ENCODE assay signal across 1 cellular context in genomic region chr4:76148142-76148849, GRCh38.
TF ChIP-seq lines count a peak whose summit lies in the region.

TSS of gene NUP54 (minus strand) at chr4:76148397. CDS start at chr4:76148374, 23 bp downstream.

TF ChIP-seq in HepG2, 621 proteins besides CTCF, POLR2A, EP300 and RAD21 (continued from another document):
- peak; percentile 68; the same call in 1 of the 2 replicates for TF ChIP-seq ZNF318 (CRISPR knock-in tag; IDR thresholded peaks at IDR 0.05)
- TF ChIP-seq ZNF639 (CRISPR knock-in tag; conservative IDR thresholded peaks at IDR 0.05): peak; percentile 81
- TF ChIP-seq REXO4 (CRISPR knock-in tag; IDR thresholded peaks at IDR 0.05; ENCODE audit: borderline replicate concordance): no peak
- TF ChIP-seq FOXK2 (IDR thresholded peaks at IDR 0.05): no peak
- TF ChIP-seq RBAK (CRISPR knock-in tag; IDR thresholded peaks at IDR 0.05): no peak
- TF ChIP-seq ZBTB25 (CRISPR knock-in tag; IDR thresholded peaks at IDR 0.05): peak; percentile 90
- TF ChIP-seq ZNF264 (CRISPR knock-in tag; IDR thresholded peaks at IDR 0.05): 0 out of 2 replicates have a peak, but pooled peaks have one; percentile 48
- no peak for TF ChIP-seq PTBP1 (IDR thresholded peaks at IDR 0.05; ENCODE audit: low read depth, low read length, poor library complexity, severe bottlenecking)
- TF ChIP-seq AKAP8 (CRISPR knock-in tag; IDR thresholded peaks at IDR 0.05): no peak
- TF ChIP-seq HINFP (CRISPR knock-in tag; IDR thresholded peaks at IDR 0.05; ENCODE audit: low read depth): peak; percentile 90
- peak; percentile 92 for TF ChIP-seq ETV5 (CRISPR knock-in tag; IDR thresholded peaks at IDR 0.05; ENCODE audit: borderline replicate concordance)
- no peak for TF ChIP-seq ATAD3A (CRISPR knock-in tag; IDR thresholded peaks at IDR 0.05)
- TF ChIP-seq ZMYM2 (CRISPR knock-in tag; IDR thresholded peaks at IDR 0.05): no peak
- TF ChIP-seq CENPT (CRISPR knock-in tag; IDR thresholded peaks at IDR 0.05; ENCODE audit: low read depth): no peak
- TF ChIP-seq MIER2 (CRISPR knock-in tag; IDR thresholded peaks at IDR 0.05): peak; percentile 63; the same call in 1 of the 2 replicates
- no peak for TF ChIP-seq CAMTA2 (CRISPR knock-in tag; IDR thresholded peaks at IDR 0.05; ENCODE audit: borderline replicate concordance)
- TF ChIP-seq ZSCAN22 (CRISPR knock-in tag; IDR thresholded peaks at IDR 0.05): no peak
- TF ChIP-seq ZNF576 (CRISPR knock-in tag; IDR thresholded peaks at IDR 0.05): no peak
- no peak for TF ChIP-seq SP140L (CRISPR knock-in tag; IDR thresholded peaks at IDR 0.05; ENCODE audit: borderline replicate concordance)
- no peak for TF ChIP-seq CERS6 (CRISPR knock-in tag; IDR thresholded peaks at IDR 0.05)
- TF ChIP-seq ZNF383 (CRISPR knock-in tag; IDR thresholded peaks at IDR 0.05; ENCODE audit: borderline replicate concordance): no peak
- no peak for TF ChIP-seq JUNB (CRISPR knock-in tag; IDR thresholded peaks at IDR 0.05; ENCODE audit: borderline replicate concordance)
- peak; percentile 86 for TF ChIP-seq HIVEP1 (CRISPR knock-in tag; IDR thresholded peaks at IDR 0.05)
- TF ChIP-seq HMGA1 (CRISPR knock-in tag; conservative IDR thresholded peaks at IDR 0.05): no peak
- no peak for TF ChIP-seq ZFAT (CRISPR knock-in tag; conservative IDR thresholded peaks at IDR 0.05)
- TF ChIP-seq HDAC6 (IDR thresholded peaks at IDR 0.05; ENCODE audit: low read depth, low read length): no peak
- TF ChIP-seq SNAPC4 (CRISPR knock-in tag; IDR thresholded peaks at IDR 0.05): peak; percentile 59; the same call in 1 of the 2 replicates
- TF ChIP-seq SNAPC2 (CRISPR knock-in tag; IDR thresholded peaks at IDR 0.05): peak; percentile 78; the same call in 1 of the 2 replicates
- TF ChIP-seq DRAP1 (CRISPR knock-in tag; IDR thresholded peaks at IDR 0.05): peak; percentile 85
- TF ChIP-seq THYN1 (CRISPR knock-in tag; IDR thresholded peaks at IDR 0.05; ENCODE audit: borderline replicate concordance, low read depth): no peak
- TF ChIP-seq GATA4 (IDR thresholded peaks at IDR 0.05; ENCODE audit: borderline replicate concordance, low read depth): peak; percentile 36; the same call in 1 of the 2 replicates
- TF ChIP-seq ZNF567 (CRISPR knock-in tag; IDR thresholded peaks at IDR 0.05; ENCODE audit: borderline replicate concordance): peak; percentile 69; the same call in 1 of the 2 replicates
- peak; percentile 22; the same call in 1 of the 2 replicates for TF ChIP-seq EEA1 (CRISPR knock-in tag; IDR thresholded peaks at IDR 0.05; ENCODE audit: borderline replicate concordance)
- peak; percentile 57 for TF ChIP-seq MNT (IDR thresholded peaks at IDR 0.05)
- peak; percentile 51; the same call in 1 of the 2 replicates for TF ChIP-seq TFAP4 (IDR thresholded peaks at IDR 0.05; ENCODE audit: borderline replicate concordance, low read depth)
TF ChIP-seq in HepG2: peak in this region for 369.
